15 cellular contexts compared by ENCODE assay signal in the genomic region with DNA sequence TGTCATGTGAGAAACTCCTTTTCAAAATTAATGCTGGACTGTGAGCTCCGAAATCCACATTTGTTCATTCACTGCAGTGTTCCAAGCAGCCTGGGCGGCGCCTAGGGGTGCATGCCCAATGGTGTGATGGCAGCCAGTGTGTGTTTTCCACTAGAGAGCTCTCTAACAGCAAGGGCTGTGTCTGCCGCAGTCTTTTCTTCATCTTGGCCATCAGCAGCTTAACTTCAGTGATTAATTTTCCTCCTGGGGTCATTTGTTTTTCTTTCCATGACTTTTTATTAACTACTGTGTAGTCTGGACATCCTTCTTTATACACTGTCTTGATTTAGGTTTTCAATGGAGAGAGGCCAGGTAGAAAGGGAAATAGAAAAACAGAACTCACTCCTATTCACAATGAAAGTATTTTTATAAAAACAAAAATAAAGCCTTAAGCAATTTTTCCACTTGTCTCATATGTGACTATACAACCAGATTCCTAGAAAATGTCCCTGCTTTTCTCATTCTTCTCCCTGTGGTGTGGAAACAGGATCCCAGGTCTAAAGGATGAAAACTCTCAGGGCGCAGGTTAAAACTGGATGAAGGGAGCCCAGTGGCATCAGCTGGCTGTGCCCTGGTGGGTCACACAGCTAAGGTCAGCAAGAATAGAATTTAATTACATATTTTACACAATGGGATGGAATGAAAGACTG.
DNase-seq lines count a peak whose midpoint lies in the region; ATAC-seq, FAIRE-seq and TF ChIP-seq lines count a peak whose summit lies in the region.
"Had no signal": no experiment of that assay in that cellular context is flagged by ENCODE, and none has a peak within 500 bp of the region (broad histone marks: within the 10 kb centered on the region; RNA-seq: fewer than 3 reads in every experiment).

No MANE protein-coding gene starts in this region.

- CTCF ChIA-PET in A549 (lab: Yijun Ruan, JAX), result interaction anchor here (0.8 to 3.3 kb wide), 8 partner anchors 8 to 374 kb away, joined by 3 to 25 read pairs (median 3); no protein-coding TSS in a partner anchor

- H3K4me3 ChIP-seq in A549 (no peak overlapping the region), astrocyte (ENCODE audit: insufficient read depth, low read depth, low read length) (no peak overlapping the region)
- H3K4me3 ChIP-seq: BLaER1 treated with 17β-estradiol and CSF1 and Interleukin-3, amounts not matched to agents 10 nM and 100 nM; SK-N-MC had no signal

- no peaks in the 10 kb centered on the region for H3K36me3 Mint-ChIP-seq in astrocyte (ENCODE audit: low read depth, unreplicated experiment)
- H3K36me3 Mint-ChIP-seq: natural killer cell treated with Interleukin-12 subunit alpha and Interleukin-12 subunit beta and Interleukin-15 and Interleukin-18, amount 100 ng/mL, for 72 hours had no signal

- peak; percentile 98 to 99 for ATAC-seq in A549
- ATAC-seq: activated CD4-positive, alpha-beta T cell treated with anti-CD3 and anti-CD28 coated beads for 36 hours; natural killer cell treated with Interleukin-12 subunit alpha and Interleukin-12 subunit beta and Interleukin-15 and Interleukin-18, amount 100 ng/mL, for 72 hours had no signal

- peak; percentile 35 to 44; a peak in 2 of 5 replicates for TF ChIP-seq RAD21 in A549 (conservative IDR thresholded peaks at IDR 0.05 in 1 of 2, IDR thresholded peaks at IDR 0.05 in 1 of 2)

- no peak for TF ChIP-seq POLR2A in A549 (IDR thresholded peaks at IDR 0.05; ENCODE audit: low read length)

- peak overlapping the region; percentile 35 for H3K9ac ChIP-seq in astrocyte (ENCODE audit: low read length)
- H3K9ac ChIP-seq: BLaER1 treated with 17β-estradiol and CSF1 and Interleukin-3, amounts not matched to agents 10 nM and 100 nM had no signal

- H3K4me3 Mint-ChIP-seq in astrocyte (ENCODE audit: unreplicated experiment), result no peak overlapping the region
- H3K4me3 Mint-ChIP-seq: activated CD4-positive, alpha-beta T cell treated with anti-CD3 and anti-CD28 coated beads for 36 hours; natural killer cell treated with Interleukin-12 subunit alpha and Interleukin-12 subunit beta and Interleukin-15 and Interleukin-18, amount 100 ng/mL, for 72 hours had no signal

- DNase-seq in A549 (ENCODE audit: low read depth in 1 of 2, low spot score in 1 of 2), result peak; percentile 46 to 78
- DNase-seq in GOT3 (lab: John Stamatoyannopoulos, UW), result peak; percentile 32
- peak; percentile 86 for DNase-seq in astrocyte (ENCODE audit: low read depth)
- peak; percentile 12 for DNase-seq in midbrain (lab: John Stamatoyannopoulos, UW)
- no peak for DNase-seq in NK-92 treated with Interleukin-12 subunit alpha and Interleukin-12 subunit beta, amount 100 ng/mL, for 24 hours (lab: John Stamatoyannopoulos, UW)
- no peak for DNase-seq in AML-193 (lab: John Stamatoyannopoulos, UW)
- DNase-seq in activated CD4-positive, alpha-beta T cell treated with anti-CD3 and anti-CD28 coated beads for 48 hours, result no peak
- no peak for DNase-seq in dedifferentiated amniotic fluid mesenchymal stem cell (ENCODE audit: extremely low spot score)
- DNase-seq: activated CD4-positive, alpha-beta T cell treated with anti-CD3 and anti-CD28 coated beads for 36 hours; activated effector memory CD4-positive, alpha-beta T cell treated with anti-CD3 and anti-CD28 coated beads, Interleukin-2, amount 50 U/mL, for 16 hours; NCI-H1092; NCI-H748 treated with DMSO at 0.1 percent for 48 hours had no signal

- peaks cover 8% of the 10 kb centered on the region for H3K27me3 Mint-ChIP-seq in astrocyte (ENCODE audit: low read depth, unreplicated experiment)

- H3K4me1 ChIP-seq in A549 (peaks cover 39% of the 10 kb centered on the region), astrocyte (ENCODE audit: insufficient read depth, low read length) (peaks cover 12% of the 10 kb centered on the region)

- no peaks in the 10 kb centered on the region for H3K79me2 ChIP-seq in astrocyte (ENCODE audit: insufficient read depth, low read length)

- H2AFZ ChIP-seq in astrocyte (ENCODE audit: low read depth, low read length), result no peak overlapping the region

- no peaks in the 10 kb centered on the region for H3K36me3 ChIP-seq in astrocyte (ENCODE audit: insufficient read depth, low read length)
- H3K36me3 ChIP-seq: BLaER1 treated with 17β-estradiol and CSF1 and Interleukin-3, amounts not matched to agents 10 nM and 100 nM had no signal

- H3K27ac ChIP-seq in A549, result peak overlapping the region; percentile 75 to 82
- peak overlapping the region; percentile 70 for H3K27ac ChIP-seq in astrocyte (ENCODE audit: low read depth, low read length)
- H3K27ac ChIP-seq: BLaER1 treated with 17β-estradiol and CSF1 and Interleukin-3, amounts not matched to agents 10 nM and 100 nM; SK-N-MC had no signal

- no peak overlapping the region for H3K27ac Mint-ChIP-seq in astrocyte (ENCODE audit: unreplicated experiment)
- H3K27ac Mint-ChIP-seq: activated CD4-positive, alpha-beta T cell treated with anti-CD3 and anti-CD28 coated beads for 36 hours; natural killer cell treated with Interleukin-12 subunit alpha and Interleukin-12 subunit beta and Interleukin-15 and Interleukin-18, amount 100 ng/mL, for 72 hours had no signal

- WGBS in A549 (ENCODE audit: missing lambda C conversion rate), result 22% methylated on average over 5 of the region's 5 CpGs

- no peak for TF ChIP-seq EP300 in A549 (IDR thresholded peaks at IDR 0.05)

- no peak; the same call in 1 of the 3 replicates for TF ChIP-seq CTCF in A549 (IDR thresholded peaks at IDR 0.05)
- no peak for TF ChIP-seq CTCF in astrocyte (IDR thresholded peaks at IDR 0.05; ENCODE audit: insufficient read depth, low read depth, low read length)

- FAIRE-seq in A549 (lab: Jason Lieb, UNC) (peak; percentile 46), astrocyte (lab: Jason Lieb, UNC) (peak; percentile 23)

- H3K9me3 Mint-ChIP-seq in astrocyte (ENCODE audit: unreplicated experiment), result no peaks in the 10 kb centered on the region
- H3K9me3 Mint-ChIP-seq: natural killer cell treated with Interleukin-12 subunit alpha and Interleukin-12 subunit beta and Interleukin-15 and Interleukin-18, amount 100 ng/mL, for 72 hours had no signal

- H3K9me3 ChIP-seq in A549 (no peaks in the 10 kb centered on the region), astrocyte (ENCODE audit: insufficient read depth, low read depth, low read length) (no peaks in the 10 kb centered on the region)
- H3K9me3 ChIP-seq: BLaER1 treated with 17β-estradiol and CSF1 and Interleukin-3, amounts not matched to agents 10 nM and 100 nM had no signal

- H3K27me3 ChIP-seq in astrocyte (ENCODE audit: insufficient read depth, low read length), result no peaks in the 10 kb centered on the region
- H3K27me3 ChIP-seq: BLaER1 treated with 17β-estradiol and CSF1 and Interleukin-3, amounts not matched to agents 10 nM and 100 nM had no signal

- no peaks in the 10 kb centered on the region for H4K20me1 ChIP-seq in astrocyte (ENCODE audit: insufficient read depth, low read length)
- H4K20me1 ChIP-seq: BLaER1 treated with 17β-estradiol and CSF1 and Interleukin-3, amounts not matched to agents 10 nM and 100 nM had no signal

- POLR2A ChIA-PET in A549 (lab: Yijun Ruan, JAX), result interaction anchor here (0.6 to 0.8 kb wide), 4 partner anchors 12 to 175 kb away, joined by 3 read pairs; no protein-coding TSS in a partner anchor

- H3K4me2 ChIP-seq in A549 (peak overlapping the region; percentile 45), astrocyte (ENCODE audit: low read length) (peak overlapping the region; percentile 11)
- H3K4me2 ChIP-seq: BLaER1 treated with 17β-estradiol and CSF1 and Interleukin-3, amounts not matched to agents 10 nM and 100 nM had no signal

- no peaks in the 10 kb centered on the region for H3K4me1 Mint-ChIP-seq in astrocyte (ENCODE audit: low read depth, unreplicated experiment)
- H3K4me1 Mint-ChIP-seq: activated CD4-positive, alpha-beta T cell treated with anti-CD3 and anti-CD28 coated beads for 36 hours had no signal

TF ChIP-seq in A549, 52 proteins besides CTCF, POLR2A, EP300 and RAD21 (continues in another document):
- TF ChIP-seq, protein P1, sequence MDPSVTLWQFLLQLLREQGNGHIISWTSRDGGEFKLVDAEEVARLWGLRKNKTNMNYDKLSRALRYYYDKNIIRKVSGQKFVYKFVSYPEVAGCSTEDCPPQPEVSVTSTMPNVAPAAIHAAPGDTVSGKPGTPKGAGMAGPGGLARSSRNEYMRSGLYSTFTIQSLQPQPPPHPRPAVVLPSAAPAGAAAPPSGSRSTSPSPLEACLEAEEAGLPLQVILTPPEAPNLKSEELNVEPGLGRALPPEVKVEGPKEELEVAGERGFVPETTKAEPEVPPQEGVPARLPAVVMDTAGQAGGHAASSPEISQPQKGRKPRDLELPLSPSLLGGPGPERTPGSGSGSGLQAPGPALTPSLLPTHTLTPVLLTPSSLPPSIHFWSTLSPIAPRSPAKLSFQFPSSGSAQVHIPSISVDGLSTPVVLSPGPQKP (IDR thresholded peaks at IDR 0.05; ENCODE audit: low read depth, low read length), result no peak
- TF ChIP-seq, protein P2, sequence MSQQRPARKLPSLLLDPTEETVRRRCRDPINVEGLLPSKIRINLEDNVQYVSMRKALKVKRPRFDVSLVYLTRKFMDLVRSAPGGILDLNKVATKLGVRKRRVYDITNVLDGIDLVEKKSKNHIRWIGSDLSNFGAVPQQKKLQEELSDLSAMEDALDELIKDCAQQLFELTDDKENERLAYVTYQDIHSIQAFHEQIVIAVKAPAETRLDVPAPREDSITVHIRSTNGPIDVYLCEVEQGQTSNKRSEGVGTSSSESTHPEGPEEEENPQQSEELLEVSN (IDR thresholded peaks at IDR 0.05; ENCODE audit: borderline replicate concordance, low read depth), result peak; percentile 63; the same call in 1 of the 2 replicates
- no peak; the same call in 1 of the 2 replicates for TF ChIP-seq HOXB13 (CRISPR knock-in tag; IDR thresholded peaks at IDR 0.05; ENCODE audit: low read depth)
- TF ChIP-seq, protein P3, sequence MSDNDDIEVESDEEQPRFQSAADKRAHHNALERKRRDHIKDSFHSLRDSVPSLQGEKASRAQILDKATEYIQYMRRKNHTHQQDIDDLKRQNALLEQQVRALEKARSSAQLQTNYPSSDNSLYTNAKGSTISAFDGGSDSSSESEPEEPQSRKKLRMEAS (IDR thresholded peaks at IDR 0.05), result peak; percentile 52; the same call in 1 of the 2 replicates
- 0 out of 5 replicates have a peak, but pooled peaks of 1 of the 2 experiments have one; percentile 22 for TF ChIP-seq JUN (IDR thresholded peaks at IDR 0.05)
- TF ChIP-seq MYC (IDR thresholded peaks at IDR 0.05; ENCODE audit: borderline replicate concordance, low read length), result no peak
- no peak for TF ChIP-seq RCOR1 (IDR thresholded peaks at IDR 0.05; ENCODE audit: low read depth, low read length)
- TF ChIP-seq ZSCAN20 (CRISPR knock-in tag; IDR thresholded peaks at IDR 0.05), result no peak
- no peak for TF ChIP-seq EHF (CRISPR knock-in tag; IDR thresholded peaks at IDR 0.05)
- TF ChIP-seq, protein P4, sequence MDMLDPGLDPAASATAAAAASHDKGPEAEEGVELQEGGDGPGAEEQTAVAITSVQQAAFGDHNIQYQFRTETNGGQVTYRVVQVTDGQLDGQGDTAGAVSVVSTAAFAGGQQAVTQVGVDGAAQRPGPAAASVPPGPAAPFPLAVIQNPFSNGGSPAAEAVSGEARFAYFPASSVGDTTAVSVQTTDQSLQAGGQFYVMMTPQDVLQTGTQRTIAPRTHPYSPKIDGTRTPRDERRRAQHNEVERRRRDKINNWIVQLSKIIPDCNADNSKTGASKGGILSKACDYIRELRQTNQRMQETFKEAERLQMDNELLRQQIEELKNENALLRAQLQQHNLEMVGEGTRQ (IDR thresholded peaks at IDR 0.05), result no peak

Comparison
In these comparisons a context has a peak if more than half of its experiments do, and no peak if none do; other contexts are left out.
1. DNase-seq: peak in A549 (2 of 2), GOT3 (single experiment), astrocyte (single experiment) and midbrain (single experiment); none in NK-92 treated with Interleukin-12 subunit alpha and Interleukin-12 subunit beta, amount 100 ng/mL, for 24 hours (single experiment), AML-193 (0 of 2), activated CD4-positive, alpha-beta T cell treated with anti-CD3 and anti-CD28 coated beads for 48 hours (single experiment) and dedifferentiated amniotic fluid mesenchymal stem cell (single experiment).